1 cellular context compared by ENCODE assay signal in the genomic region with DNA sequence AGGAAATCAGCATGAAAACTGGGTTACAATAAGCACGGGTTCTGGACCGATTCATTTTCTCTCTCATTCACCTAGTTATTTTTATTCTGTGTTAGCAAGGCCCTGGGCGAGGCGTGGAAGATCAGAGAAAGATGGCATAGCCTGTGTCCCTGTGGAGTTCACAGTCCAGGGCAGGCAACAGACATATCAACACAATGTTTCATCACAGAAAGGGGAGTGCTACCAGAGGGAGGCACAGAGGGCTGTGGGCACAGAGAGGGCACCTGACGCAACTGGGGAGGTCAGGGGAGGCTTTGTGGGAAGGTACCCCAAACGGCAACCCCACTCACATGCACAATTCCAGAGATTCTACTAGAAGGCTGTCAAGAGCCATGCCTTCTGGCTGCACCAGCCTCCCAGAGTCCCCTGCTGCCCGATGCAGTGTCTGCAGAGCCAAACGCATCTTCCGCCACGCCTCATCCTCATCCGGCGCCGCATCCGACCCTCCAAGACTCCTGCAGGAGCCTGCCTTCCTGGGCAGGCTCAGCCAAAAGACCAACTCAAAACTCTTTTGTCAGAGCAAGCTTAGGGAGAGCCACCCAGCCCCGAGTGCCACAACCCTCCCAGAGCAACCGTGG.
TF ChIP-seq lines count a peak whose summit lies in the region.

No MANE protein-coding gene starts in this region.

TF ChIP-seq in endothelial cell of umbilical vein, 7 proteins besides CTCF, POLR2A, EP300 and RAD21:
- no peak for TF ChIP-seq MYC (IDR thresholded peaks at IDR 0.05; ENCODE audit: low read depth, low read length)
- TF ChIP-seq POLR2AphosphoS5 (IDR thresholded peaks at IDR 0.05; ENCODE audit: insufficient read depth, low read depth, low read length): no peak
- TF ChIP-seq GATA2 (IDR thresholded peaks at IDR 0.05; ENCODE audit: insufficient read depth, insufficient read length, low read depth, low read length): no peak
- TF ChIP-seq, protein P1, sequence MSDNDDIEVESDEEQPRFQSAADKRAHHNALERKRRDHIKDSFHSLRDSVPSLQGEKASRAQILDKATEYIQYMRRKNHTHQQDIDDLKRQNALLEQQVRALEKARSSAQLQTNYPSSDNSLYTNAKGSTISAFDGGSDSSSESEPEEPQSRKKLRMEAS (IDR thresholded peaks at IDR 0.05; ENCODE audit: insufficient read depth, insufficient read length): no peak
- TF ChIP-seq JUN (IDR thresholded peaks at IDR 0.05; ENCODE audit: borderline replicate concordance, insufficient read depth, insufficient read length, low read depth): no peak
- no peak for TF ChIP-seq FOS (IDR thresholded peaks at IDR 0.05; ENCODE audit: borderline replicate concordance, insufficient read depth, low read length)
- TF ChIP-seq EZH2 (IDR thresholded peaks at IDR 0.05; ENCODE audit: borderline replicate concordance, low read depth, low read length, severe bottlenecking): no peak
TF ChIP-seq in endothelial cell of umbilical vein: peak in this region for 0.
